In the genomic region with DNA sequence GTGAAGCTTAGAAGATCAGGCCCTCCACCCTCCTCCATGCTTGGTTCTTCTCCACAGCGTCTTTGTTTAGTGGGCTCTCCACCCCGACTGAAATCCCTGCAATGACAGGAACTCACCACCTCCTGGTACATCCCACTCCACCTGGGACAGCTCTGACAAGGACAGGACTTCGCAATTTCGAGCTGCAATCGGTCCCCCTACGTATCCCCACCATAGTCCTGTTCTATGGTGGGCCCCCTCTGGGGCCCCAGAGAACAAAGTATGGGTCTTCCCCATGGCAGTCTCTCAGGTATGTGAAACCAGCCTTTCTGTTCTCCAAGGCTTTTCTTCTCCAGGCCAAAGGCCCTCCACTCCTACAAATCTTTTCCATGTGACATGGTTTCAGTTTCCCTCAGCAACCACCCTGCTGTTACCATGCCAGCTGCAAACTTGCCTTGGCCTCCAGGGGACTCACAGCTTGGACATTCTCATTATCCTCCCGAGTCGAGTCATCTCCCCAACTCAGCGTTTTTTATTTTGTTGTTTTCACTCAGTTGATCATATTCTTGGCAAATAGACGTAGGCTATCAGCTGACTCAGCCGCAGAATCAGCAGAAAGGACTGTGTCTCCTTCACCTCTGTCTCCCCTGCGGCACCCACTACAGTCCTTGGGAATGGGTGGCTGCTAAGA, we compare ENCODE assay signal across 11 cellular contexts.
A peak's percentile ranks its signal among the peaks of the same experiment; 100 is the strongest.
DNase-seq lines count a peak whose midpoint lies in the region; ATAC-seq and TF ChIP-seq lines count a peak whose summit lies in the region.
"Had no signal": no experiment of that assay in that cellular context is flagged by ENCODE, and none has a peak within 500 bp of the region (broad histone marks: within the 10 kb centered on the region; RNA-seq: fewer than 3 reads in every experiment).

No MANE protein-coding gene starts in this region.

- H3K9me3 ChIP-seq in CD4-positive, alpha-beta memory T cell (ENCODE audit: control insufficient read depth in 1 of 2, low read length in 2 of 2), result no peaks in the 10 kb centered on the region
- H3K9me3 ChIP-seq: heart right ventricle had no signal

- DNase-seq in COR-L47 (lab: John Stamatoyannopoulos, UW) (peak; percentile 29), NCI-H2196 (lab: John Stamatoyannopoulos, UW; ENCODE audit: unreplicated experiment) (peak; percentile 95), epidermal melanocyte (ENCODE audit: insufficient read length, low spot score) (peak; percentile 82), neural crest cell (ENCODE audit: low read depth, low spot score) (no peak), endothelial cell (ENCODE audit: low spot score) (no peak)
- DNase-seq in activated CD8-positive, alpha-beta T cell treated with anti-CD3 and anti-CD28 coated beads, Interleukin-2, amount 10 ng/mL, durations not matched to agents 7 days and 5 days, result no peak
- DNase-seq in stimulated activated naive CD4-positive, alpha-beta T cell treated with Interleukin-2 at 50 U/mL for 16 hours (lab: John Stamatoyannopoulos, UW), result no peak
- DNase-seq in CD4-positive, alpha-beta memory T cell, result no peak
- DNase-seq: activated CD4-positive, alpha-beta T cell treated with anti-CD3 and anti-CD28 coated beads, Interleukin-2, amount 50 U/mL, for 48 hours had no signal

- ATAC-seq in activated CD8-positive, alpha-beta T cell treated with anti-CD3 and anti-CD28 coated beads, Interleukin-2, amount 10 ng/mL, durations not matched to agents 7 days and 5 days, result no peak
- ATAC-seq: GM12878 had no signal

- H3K4me3 ChIP-seq in CD4-positive, alpha-beta memory T cell (ENCODE audit: low read length in 2 of 2), result no peak overlapping the region
- H3K4me3 ChIP-seq: GM12878, heart right ventricle had no signal

- H3K27me3 ChIP-seq in CD4-positive, alpha-beta memory T cell (ENCODE audit: insufficient read depth, low read length), result no peaks in the 10 kb centered on the region

- no peaks in the 10 kb centered on the region for H3K9me3 Mint-ChIP-seq in neural crest cell
- no peaks in the 10 kb centered on the region for H3K9me3 Mint-ChIP-seq in activated CD8-positive, alpha-beta T cell treated with anti-CD3 and anti-CD28 coated beads, Interleukin-2, amount 10 ng/mL, durations not matched to agents 7 days and 5 days (ENCODE audit: insufficient read depth)
- H3K9me3 Mint-ChIP-seq in CD4-positive, alpha-beta memory T cell, result no peaks in the 10 kb centered on the region
- no peaks in the 10 kb centered on the region for H3K9me3 Mint-ChIP-seq in endothelial cell (ENCODE audit: unreplicated experiment)

- H3K4me1 Mint-ChIP-seq in neural crest cell (peaks cover 24% of the 10 kb centered on the region), endothelial cell (ENCODE audit: unreplicated experiment) (no peaks in the 10 kb centered on the region)
- no peaks in the 10 kb centered on the region for H3K4me1 Mint-ChIP-seq in activated CD8-positive, alpha-beta T cell treated with anti-CD3 and anti-CD28 coated beads, Interleukin-2, amount 10 ng/mL, durations not matched to agents 7 days and 5 days (ENCODE audit: low read depth)
- no peaks in the 10 kb centered on the region for H3K4me1 Mint-ChIP-seq in CD4-positive, alpha-beta memory T cell

- no peak overlapping the region for H3K27ac ChIP-seq in CD4-positive, alpha-beta memory T cell (ENCODE audit: low read depth, low read length)
- H3K27ac ChIP-seq: heart right ventricle had no signal

- TF ChIP-seq CTCF in neural crest cell (conservative IDR thresholded peaks at IDR 0.05) (no peak), endothelial cell (IDR thresholded peaks at IDR 0.05; ENCODE audit: unreplicated experiment) (no peak)

- peak overlapping the region; percentile 60 for H3K27ac Mint-ChIP-seq in neural crest cell (ENCODE audit: unreplicated experiment)
- no peak overlapping the region for H3K27ac Mint-ChIP-seq in activated CD8-positive, alpha-beta T cell treated with anti-CD3 and anti-CD28 coated beads, Interleukin-2, amount 10 ng/mL, durations not matched to agents 7 days and 5 days
- no peak overlapping the region for H3K27ac Mint-ChIP-seq in CD4-positive, alpha-beta memory T cell
- no peak overlapping the region for H3K27ac Mint-ChIP-seq in endothelial cell (ENCODE audit: unreplicated experiment)

- CTCF ChIA-PET in activated CD8-positive, alpha-beta T cell treated with anti-CD3 and anti-CD28 coated beads, Interleukin-2, amount 10 ng/mL, durations not matched to agents 7 days and 5 days (lab: Charles Lee), result no interaction called here
- CTCF ChIA-PET in CD4-positive, alpha-beta memory T cell (lab: Charles Lee; ENCODE audit: partially characterized antibody), result no interaction called here

- H3K4me3 Mint-ChIP-seq in neural crest cell (no peak overlapping the region), endothelial cell (ENCODE audit: unreplicated experiment) (no peak overlapping the region)
- no peak overlapping the region for H3K4me3 Mint-ChIP-seq in activated CD8-positive, alpha-beta T cell treated with anti-CD3 and anti-CD28 coated beads, Interleukin-2, amount 10 ng/mL, durations not matched to agents 7 days and 5 days
- no peak overlapping the region for H3K4me3 Mint-ChIP-seq in CD4-positive, alpha-beta memory T cell

- POLR2A ChIA-PET in activated CD8-positive, alpha-beta T cell treated with anti-CD3 and anti-CD28 coated beads, Interleukin-2, amount 10 ng/mL, durations not matched to agents 7 days and 5 days (lab: Charles Lee), result no interaction called here
- POLR2A ChIA-PET in CD4-positive, alpha-beta memory T cell (lab: Charles Lee; ENCODE audit: partially characterized antibody), result no interaction called here

- H3K27me3 Mint-ChIP-seq in neural crest cell (ENCODE audit: low read depth) (peaks cover 10% of the 10 kb centered on the region), endothelial cell (ENCODE audit: unreplicated experiment) (peaks cover 3% of the 10 kb centered on the region)
- peaks cover 15% of the 10 kb centered on the region for H3K27me3 Mint-ChIP-seq in activated CD8-positive, alpha-beta T cell treated with anti-CD3 and anti-CD28 coated beads, Interleukin-2, amount 10 ng/mL, durations not matched to agents 7 days and 5 days (ENCODE audit: low read depth)
- peaks cover 4 to 15% of the 10 kb centered on the region in 2 donors for H3K27me3 Mint-ChIP-seq in CD4-positive, alpha-beta memory T cell

- intact Hi-C loops in CD4-positive, alpha-beta memory T cell (cut with micrococcal nuclease), result no loop called here

- H3K4me1 ChIP-seq in CD4-positive, alpha-beta memory T cell (ENCODE audit: insufficient read depth, low read length), result no peaks in the 10 kb centered on the region

- H3K36me3 Mint-ChIP-seq in neural crest cell (ENCODE audit: low read depth) (no peaks in the 10 kb centered on the region), endothelial cell (ENCODE audit: low read depth, unreplicated experiment) (no peaks in the 10 kb centered on the region)
- no peaks in the 10 kb centered on the region for H3K36me3 Mint-ChIP-seq in activated CD8-positive, alpha-beta T cell treated with anti-CD3 and anti-CD28 coated beads, Interleukin-2, amount 10 ng/mL, durations not matched to agents 7 days and 5 days (ENCODE audit: low read depth)
- H3K36me3 Mint-ChIP-seq in CD4-positive, alpha-beta memory T cell, result no peaks in the 10 kb centered on the region

- no peaks in the 10 kb centered on the region for H3K36me3 ChIP-seq in CD4-positive, alpha-beta memory T cell (ENCODE audit: insufficient read depth, low read length)
- H3K36me3 ChIP-seq: heart right ventricle had no signal

Comparison
In these comparisons a context has a peak if more than half of its experiments do, and no peak if none do; other contexts are left out.
1. DNase-seq: peak in COR-L47 (single experiment), NCI-H2196 (single experiment) and epidermal melanocyte (single experiment); none in neural crest cell (single experiment), activated CD8-positive, alpha-beta T cell treated with anti-CD3 and anti-CD28 coated beads, Interleukin-2, amount 10 ng/mL, durations not matched to agents 7 days and 5 days (single experiment), stimulated activated naive CD4-positive, alpha-beta T cell treated with Interleukin-2 at 50 U/mL for 16 hours (single experiment), CD4-positive, alpha-beta memory T cell (0 of 5) and endothelial cell (single experiment).